Comparison of ENCODE assay signal across 13 cellular contexts in the genomic region with DNA sequence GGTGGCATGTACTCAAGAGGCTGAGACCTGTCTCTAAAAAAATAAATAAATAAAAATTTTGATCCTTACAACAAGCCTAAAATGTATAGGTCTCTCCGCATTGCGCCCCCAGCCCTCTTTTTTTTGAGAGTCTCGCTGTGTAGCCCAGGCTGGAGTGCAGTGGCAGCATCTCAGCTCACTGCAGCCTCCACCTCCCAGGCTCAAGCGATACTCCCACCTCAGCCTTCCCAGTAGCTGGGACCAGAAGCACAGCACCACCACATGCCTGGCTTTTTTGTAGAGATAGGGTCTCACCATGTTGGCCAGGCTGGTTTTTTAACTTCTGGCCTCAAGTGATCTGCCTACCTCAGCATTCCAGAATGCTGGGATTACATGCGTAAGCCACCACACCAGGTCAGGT. TPM values are rescaled to one million over a fixed set of nuclear protein-coding genes. Genes with fewer than 3 reads are reported as not detected.
"Had no signal": no experiment of that assay in that cellular context is flagged by ENCODE, and none has a peak within 500 bp of the region (broad histone marks: within the 10 kb centered on the region; RNA-seq: fewer than 3 reads in every experiment).

No MANE protein-coding gene starts in this region.

- H3K4me3 Mint-ChIP-seq: WTC11 had no signal

- H3K79me2 ChIP-seq: parathyroid adenoma had no signal

- H3K27ac Mint-ChIP-seq: WTC11 had no signal

- H2AFZ ChIP-seq: parathyroid adenoma had no signal

- DNase-seq: activated gamma-delta T cell treated with Interleukin-2 at 50 U/mL for 16 hours; dermis blood vessel endothelial cell; hypothalamus; kidney glomerular epithelial cell; stimulated activated CD4-positive, alpha-beta T cell treated with anti-CD3 and anti-CD28 coated beads, Interleukin-4, amount 100 ng/mL, for 4 hours; trophoblast cell had no signal

- H3K9ac ChIP-seq: parathyroid adenoma had no signal

- ATAC-seq: WTC11 had no signal

- H3K4me1 ChIP-seq: parathyroid adenoma had no signal

- H3K27ac ChIP-seq: parathyroid adenoma had no signal

RNA-seq across cellular contexts. Expression of a gene that starts 2.2 kb away (rescaled TPM):
- total RNA-seq: cerebellum, dermis blood vessel endothelial cell, fibroblast of villous mesenchyme, lower leg skin, renal cortical epithelial cell, skeletal muscle tissue, WTC11 had no signal

RNA-seq across cellular contexts. Expression of a gene that starts 12.4 kb away (rescaled TPM):
- total RNA-seq: dermis blood vessel endothelial cell, fibroblast of villous mesenchyme had no signal

RNA-seq across cellular contexts. Expression of a gene that starts 59.4 kb away (rescaled TPM):
- total RNA-seq: fibroblast of villous mesenchyme had no signal
